9 cellular contexts compared by ENCODE assay signal in the genomic region with DNA sequence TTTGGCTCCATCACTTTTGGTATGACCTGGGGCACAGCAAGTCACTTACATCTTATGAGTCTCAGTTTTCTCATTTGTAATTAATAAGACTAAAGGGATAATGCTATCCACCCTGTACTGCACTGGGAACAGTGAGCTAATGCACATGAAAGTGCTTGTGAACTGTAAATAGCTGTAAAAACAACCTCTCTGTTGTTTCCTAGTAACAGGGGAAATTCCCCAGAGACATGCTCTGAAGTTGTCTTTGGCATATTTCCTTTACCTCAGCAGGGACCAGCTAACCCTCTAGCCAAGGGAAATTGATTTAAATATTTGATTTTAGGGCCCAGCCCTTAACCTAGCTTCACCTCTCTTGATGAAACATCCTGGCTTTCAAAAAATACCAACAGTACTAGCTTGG. TPM values are rescaled to one million over a fixed set of nuclear protein-coding genes. Genes with fewer than 3 reads are reported as not detected.
DNase-seq lines count a peak whose midpoint lies in the region; ATAC-seq and TF ChIP-seq lines count a peak whose summit lies in the region.
"Had no signal": no experiment of that assay in that cellular context is flagged by ENCODE, and none has a peak within 500 bp of the region (broad histone marks: within the 10 kb centered on the region; RNA-seq: fewer than 3 reads in every experiment).

No MANE protein-coding gene starts in this region.

- H3K9me3 ChIP-seq in mesenchymal stem cell (ENCODE audit: control insufficient read depth, low read length), result no peaks in the 10 kb centered on the region

- H3K23ac ChIP-seq in mesenchymal stem cell (ENCODE audit: low read length in 2 of 2), result no peak overlapping the region

- H4K8ac ChIP-seq in mesenchymal stem cell (ENCODE audit: low read length), result no peak overlapping the region

- H3K4me3 Mint-ChIP-seq in nephron progenitor cell, result no peak overlapping the region

- H3K4me1 Mint-ChIP-seq in nephron progenitor cell, result peaks cover 7% of the 10 kb centered on the region

- DNase-seq in germinal center (ENCODE audit: low spot score), result peak; percentile 8
- no peak for DNase-seq in mesenchymal stem cell
- DNase-seq in nephron progenitor cell, result no peak
- no peak for DNase-seq in NCI-H526 (lab: John Stamatoyannopoulos, UW)
- DNase-seq: GM23248 had no signal

- peaks cover 21% of the 10 kb centered on the region for H3K9me3 Mint-ChIP-seq in nephron progenitor cell

- H3K27me3 Mint-ChIP-seq in nephron progenitor cell (ENCODE audit: low read depth, poor library complexity), result no peaks in the 10 kb centered on the region

- no peaks in the 10 kb centered on the region for H3K27me3 ChIP-seq in mesenchymal stem cell (ENCODE audit: control insufficient read depth in 1 of 2, insufficient read depth in 1 of 2, low read length in 2 of 2)

- H2BK12ac ChIP-seq in mesenchymal stem cell (ENCODE audit: low read length in 2 of 2), result no peak overlapping the region

- no peak overlapping the region for H2BK15ac ChIP-seq in mesenchymal stem cell (ENCODE audit: low read depth, poor library complexity, severe bottlenecking)

- no peak overlapping the region for H2BK5ac ChIP-seq in mesenchymal stem cell (ENCODE audit: low read depth, low read length, poor library complexity, severe bottlenecking)

- peak; percentile 72 for ATAC-seq in GM18519 (IDR thresholded peaks at IDR 0.05; ENCODE audit: low FRiP score, unreplicated experiment)
- peak; percentile 54 for ATAC-seq in GM21367 (IDR thresholded peaks at IDR 0.05; ENCODE audit: unreplicated experiment)
- ATAC-seq in HG03521 (IDR thresholded peaks at IDR 0.05; ENCODE audit: unreplicated experiment), result peak; percentile 60

- H3K9ac ChIP-seq in mesenchymal stem cell (ENCODE audit: low read length), result no peak overlapping the region
- H3K9ac ChIP-seq: GM23248 had no signal

- no peak overlapping the region for H3K4ac ChIP-seq in mesenchymal stem cell (ENCODE audit: low read depth in 1 of 2, low read length in 2 of 2)

- TF ChIP-seq CTCF in nephron progenitor cell (IDR thresholded peaks at IDR 0.05), result no peak

- no peak overlapping the region for H3K4me3 ChIP-seq in mesenchymal stem cell (ENCODE audit: insufficient read depth in 1 of 2, low read depth in 1 of 2, low read length in 2 of 2)
- H3K4me3 ChIP-seq: GM23248 had no signal

- H3K4me1 ChIP-seq in mesenchymal stem cell (ENCODE audit: control insufficient read depth, insufficient read depth, low read depth, low read length), result no peaks in the 10 kb centered on the region

- no peak overlapping the region for H2AK5ac ChIP-seq in mesenchymal stem cell (ENCODE audit: low read length, severe bottlenecking)

- no peaks in the 10 kb centered on the region for H3K36me3 ChIP-seq in mesenchymal stem cell (ENCODE audit: control insufficient read depth in 1 of 2, insufficient read depth in 2 of 2, low read depth in 1 of 2, low read length in 2 of 2)

- H2BK120ac ChIP-seq in mesenchymal stem cell (ENCODE audit: low read depth, low read length), result no peak overlapping the region

- no peaks in the 10 kb centered on the region for H3K79me1 ChIP-seq in mesenchymal stem cell (replicated peaks; ENCODE audit: low read length, poor library complexity, severe bottlenecking)

- H3K36me3 Mint-ChIP-seq in nephron progenitor cell (ENCODE audit: low read depth), result no peaks in the 10 kb centered on the region

- no peak overlapping the region for H3K4me2 ChIP-seq in mesenchymal stem cell (ENCODE audit: low read length, poor library complexity, severe bottlenecking)

- no peak overlapping the region for H3K27ac Mint-ChIP-seq in nephron progenitor cell

- H2AFZ ChIP-seq in mesenchymal stem cell (ENCODE audit: low read depth, low read length), result no peak overlapping the region
- H2AFZ ChIP-seq: GM23248 had no signal

- H4K91ac ChIP-seq in mesenchymal stem cell (ENCODE audit: low read length), result no peak overlapping the region

- no peak overlapping the region for H3K14ac ChIP-seq in mesenchymal stem cell (ENCODE audit: low read length in 2 of 2)

- H3K18ac ChIP-seq in mesenchymal stem cell (ENCODE audit: low read depth in 1 of 2, low read length in 2 of 2), result no peak overlapping the region

- H3K27ac ChIP-seq in mesenchymal stem cell (ENCODE audit: low read length, poor library complexity, severe bottlenecking), result no peak overlapping the region
- H3K27ac ChIP-seq: GM23248 had no signal

RNA-seq across cellular contexts. Expression of a gene that starts 6.1 kb away (rescaled TPM):
- 0.14 TPM for polyA plus RNA-seq in mesenchymal stem cell (2013, experiment 1 of 2)
- 0.26 TPM for polyA plus RNA-seq in mesenchymal stem cell (2013, experiment 2 of 2)
- polyA plus RNA-seq: GM23248, keratinocyte had no signal
